ENCODE assay signal across 12 cellular contexts in the genomic region with DNA sequence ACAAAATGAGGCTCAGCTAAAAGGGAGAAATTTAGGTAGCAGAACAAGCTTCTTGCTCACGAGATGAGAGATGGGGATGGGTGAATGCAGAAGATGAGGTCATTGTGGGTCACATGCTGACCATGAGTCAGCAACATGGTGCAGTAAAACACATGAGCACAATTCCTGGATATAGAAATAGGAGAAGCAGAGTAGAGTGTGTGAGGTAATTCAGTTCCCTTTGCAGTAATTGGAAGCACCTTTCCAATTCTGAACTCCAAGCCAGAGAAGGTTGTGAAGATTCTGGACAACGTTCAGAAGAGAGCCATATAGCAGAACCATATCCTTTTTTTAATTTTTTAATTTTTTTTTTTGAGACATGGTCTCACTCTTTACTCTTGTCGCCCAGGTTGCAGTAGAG.
DNase-seq lines count a peak whose midpoint lies in the region; ATAC-seq, FAIRE-seq and TF ChIP-seq lines count a peak whose summit lies in the region.
"Had no signal": no experiment of that assay in that cellular context is flagged by ENCODE, and none has a peak within 500 bp of the region (broad histone marks: within the 10 kb centered on the region; RNA-seq: fewer than 3 reads in every experiment).

No MANE protein-coding gene starts in this region.

- H3K36me3 ChIP-seq in bronchial epithelial cell (ENCODE audit: control insufficient read depth, insufficient read depth, low read length) (no peaks in the 10 kb centered on the region), thyroid gland (no peaks in the 10 kb centered on the region)

- H3K27ac ChIP-seq in thyroid gland, result no peak overlapping the region
- H3K27ac ChIP-seq: dorsolateral prefrontal cortex had no signal

- TF ChIP-seq CTCF in bronchial epithelial cell (IDR thresholded peaks at IDR 0.05; ENCODE audit: insufficient read depth, low read length, severe bottlenecking) (no peak), thyroid gland (IDR thresholded peaks at IDR 0.05) (no peak)

- TF ChIP-seq POLR2A in thyroid gland (IDR thresholded peaks at IDR 0.05), result no peak

- no peak for FAIRE-seq in bronchial epithelial cell (lab: Jason Lieb, UNC)

- H3K4me3 ChIP-seq in bronchial epithelial cell (ENCODE audit: low read depth, low read length) (no peak overlapping the region), thyroid gland (replicated peaks in 1 of 3) (no peak overlapping the region)
- H3K4me3 ChIP-seq: dorsolateral prefrontal cortex, lung had no signal

- H3K9me3 ChIP-seq in thyroid gland, result no peaks in the 10 kb centered on the region

- intact Hi-C loops in thyroid gland (cut with DNase I), result no loop called here

- 77 to 80% methylated on average over 3 of the region's 3 CpGs for WGBS in thyroid gland, 2 donors

- H3K27me3 ChIP-seq in bronchial epithelial cell (ENCODE audit: control insufficient read depth, insufficient read depth, low read length) (no peaks in the 10 kb centered on the region), thyroid gland (no peaks in the 10 kb centered on the region)

- ATAC-seq in HG02642 (IDR thresholded peaks at IDR 0.05; ENCODE audit: poor library complexity, unreplicated experiment), result no peak

- H3K4me1 ChIP-seq in thyroid gland, result no peaks in the 10 kb centered on the region

- DNase-seq in EH (ENCODE audit: low read depth), result peak; percentile 87
- peak; percentile 25 for DNase-seq in NCI-H510A treated with DMSO at 0.1 percent for 48 hours (lab: John Stamatoyannopoulos, UW)
- DNase-seq in bronchial epithelial cell (ENCODE audit: low read depth), result peak; percentile 89
- peak; percentile 12 for DNase-seq in medulla oblongata (ENCODE audit: extremely low spot score)
- DNase-seq in NCI-H146 (lab: John Stamatoyannopoulos, UW), result no peak
- DNase-seq in thyroid gland, result no peak
- no peak for DNase-seq in T-helper 2 cell
- DNase-seq: activated T-cell treated with anti-CD3 and anti-CD28 coated beads, Interleukin-2, amount 50 U/mL, for 24 hours; dorsolateral prefrontal cortex; NCI-H1930 had no signal

Comparison
In these comparisons a context has a peak if more than half of its experiments do, and no peak if none do; other contexts are left out.
1. DNase-seq: peak in EH (single experiment), NCI-H510A treated with DMSO at 0.1 percent for 48 hours (single experiment), bronchial epithelial cell (single experiment) and medulla oblongata (single experiment); none in NCI-H146 (single experiment), thyroid gland (0 of 2) and T-helper 2 cell (0 of 5).